ENCODE assay signal across 7 cellular contexts in the genomic region with DNA sequence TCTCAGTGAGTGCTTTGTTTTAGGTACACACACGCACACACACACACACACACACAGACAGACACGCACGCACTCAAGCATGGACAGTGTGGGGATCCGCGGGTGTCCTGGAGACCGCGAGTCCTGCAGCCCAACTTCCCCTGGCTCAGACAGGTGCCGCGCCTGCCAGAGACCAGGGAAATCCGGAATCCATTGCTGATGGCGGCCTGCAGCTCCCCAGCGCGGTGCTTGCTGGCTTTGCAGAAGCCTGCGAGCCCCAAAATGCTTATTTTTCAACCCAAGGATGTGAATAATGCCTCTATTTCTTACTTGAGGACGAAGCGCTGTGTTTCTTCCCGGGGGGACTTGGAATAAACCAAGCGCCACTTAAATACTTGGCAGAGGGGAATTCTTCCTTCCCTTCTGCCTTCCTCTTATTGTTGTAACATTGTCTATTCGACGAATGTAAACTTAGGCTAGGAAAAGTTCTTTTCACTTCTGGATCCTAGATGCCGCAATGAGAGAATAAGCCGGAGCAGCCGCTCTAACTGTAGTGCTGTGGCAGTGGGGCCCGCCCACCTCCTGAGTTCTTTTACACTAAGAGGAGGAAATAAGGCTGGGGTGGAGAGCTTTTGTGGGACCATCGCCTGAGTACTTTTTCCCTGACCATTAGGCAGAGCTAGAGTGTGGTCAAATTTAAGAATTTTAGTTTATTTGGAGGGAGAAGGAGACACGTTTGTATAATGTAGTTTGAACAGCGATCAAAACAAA. TPM values are rescaled to one million over a fixed set of nuclear protein-coding genes. Genes with fewer than 3 reads are reported as not detected.
A peak's percentile ranks its signal among the peaks of the same experiment; 100 is the strongest.
DNase-seq lines count a peak whose midpoint lies in the region; ATAC-seq and TF ChIP-seq lines count a peak whose summit lies in the region.

No MANE protein-coding gene starts in this region.

- ATAC-seq in HG03135 (IDR thresholded peaks at IDR 0.05; ENCODE audit: unreplicated experiment) = peak; percentile 24
- ATAC-seq in left colon = peak; percentile 66

- H3K4me1 ChIP-seq in colonic mucosa = no peaks in the 10 kb centered on the region

- no peaks in the 10 kb centered on the region for H3K36me3 ChIP-seq in colonic mucosa

- H3K9me3 ChIP-seq in colonic mucosa = no peaks in the 10 kb centered on the region

- in situ Hi-C loops in GM13976 (cut with MboI; ENCODE audit: low sequenced_read_pairs, unreplicated experiment) = no loop called here

- DNase-seq in GM13976 (ENCODE audit: low spot score) (peak; percentile 50), T-helper 9 cell (peak; percentile 4), colonic mucosa (peak; percentile 74), left colon (peak; percentile 62 to 67), NCI-H2029 (lab: John Stamatoyannopoulos, UW) (no peak)
- DNase-seq in stimulated activated CD4-positive, alpha-beta T cell treated with anti-CD3 and anti-CD28 coated beads, Interleukin-2, amount 100 ng/mL, for 24 hours = peak; percentile 23 to 40

- H3K4me3 ChIP-seq in colonic mucosa = peak overlapping the region; percentile 70

- H3K27ac ChIP-seq in colonic mucosa = peak overlapping the region; percentile 62

- TF ChIP-seq CTCF in GM13976 (IDR thresholded peaks at IDR 0.05; ENCODE audit: borderline replicate concordance, control extremely low read depth, extremely low read depth, insufficient read depth, missing control alignments) (peak; percentile 26), colonic mucosa (IDR thresholded peaks at IDR 0.05) (peak; percentile 16)

- intact Hi-C loops in colonic mucosa (cut with DNase I) (loop anchor here (5.0 kb wide), 1 partner anchor 47 kb away; no protein-coding TSS in a partner anchor), left colon (cut with DNase I, micrococcal nuclease) (no loop called here)

- no peaks in the 10 kb centered on the region for H3K27me3 ChIP-seq in colonic mucosa

- peak overlapping the region; percentile 72 to 87 for H3K9ac ChIP-seq in colonic mucosa (ENCODE audit: low read depth in 2 of 2, low read length in 2 of 2)

RNA-seq across cellular contexts. Expression of gene ITGA2, which starts 0.8 kb away (rescaled TPM):
- total RNA-seq in colonic mucosa (10 to 100 TPM; 18.3 to 19.7 TPM), left colon (10 to 100 TPM; 17.6 to 19.2 TPM)
